8 cellular contexts compared by ENCODE assay signal in the genomic region with DNA sequence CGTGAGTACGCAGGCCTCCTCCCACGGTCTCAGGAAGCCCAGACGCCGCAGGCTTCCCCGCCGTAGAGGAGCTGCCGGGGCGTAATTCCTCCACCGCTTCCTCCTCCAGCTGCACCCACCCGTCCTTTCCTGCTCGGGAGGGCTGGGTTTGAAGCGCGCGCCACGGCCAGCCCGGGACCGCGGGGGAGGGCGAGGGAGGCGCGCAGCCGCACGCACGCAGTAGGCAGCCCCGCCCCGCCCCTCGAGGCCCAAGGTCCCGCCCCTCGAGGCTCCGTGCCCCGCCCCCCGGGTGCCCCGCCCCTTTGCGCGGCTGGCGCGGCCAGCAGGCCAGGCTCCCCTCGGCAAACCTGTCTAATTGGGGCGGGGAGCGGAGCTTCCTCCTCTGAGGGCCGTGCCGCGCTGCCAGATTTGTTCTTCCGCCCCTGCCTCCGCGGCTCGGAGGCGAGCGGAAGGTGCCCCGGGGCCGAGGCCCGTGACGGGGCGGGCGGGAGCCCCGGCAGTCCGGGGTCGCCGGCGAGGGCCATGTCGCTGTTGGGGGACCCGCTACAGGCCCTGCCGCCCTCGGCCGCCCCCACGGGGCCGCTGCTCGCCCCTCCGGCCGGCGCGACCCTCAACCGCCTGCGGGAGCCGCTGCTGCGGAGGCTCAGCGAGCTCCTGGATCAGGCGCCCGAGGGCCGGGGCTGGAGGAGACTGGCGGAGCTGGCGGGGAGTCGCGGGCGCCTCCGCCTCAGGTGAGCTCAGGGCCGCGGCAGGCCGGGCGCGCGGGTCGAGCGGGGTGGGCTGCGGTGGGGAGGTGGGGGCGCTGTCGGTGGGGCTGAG. TPM values are rescaled to one million over a fixed set of nuclear protein-coding genes. Genes with fewer than 3 reads are reported as not detected.
A peak's percentile ranks its signal among the peaks of the same experiment; 100 is the strongest.
DNase-seq lines count a peak whose midpoint lies in the region; ATAC-seq and TF ChIP-seq lines count a peak whose summit lies in the region.

A gene with protein sequence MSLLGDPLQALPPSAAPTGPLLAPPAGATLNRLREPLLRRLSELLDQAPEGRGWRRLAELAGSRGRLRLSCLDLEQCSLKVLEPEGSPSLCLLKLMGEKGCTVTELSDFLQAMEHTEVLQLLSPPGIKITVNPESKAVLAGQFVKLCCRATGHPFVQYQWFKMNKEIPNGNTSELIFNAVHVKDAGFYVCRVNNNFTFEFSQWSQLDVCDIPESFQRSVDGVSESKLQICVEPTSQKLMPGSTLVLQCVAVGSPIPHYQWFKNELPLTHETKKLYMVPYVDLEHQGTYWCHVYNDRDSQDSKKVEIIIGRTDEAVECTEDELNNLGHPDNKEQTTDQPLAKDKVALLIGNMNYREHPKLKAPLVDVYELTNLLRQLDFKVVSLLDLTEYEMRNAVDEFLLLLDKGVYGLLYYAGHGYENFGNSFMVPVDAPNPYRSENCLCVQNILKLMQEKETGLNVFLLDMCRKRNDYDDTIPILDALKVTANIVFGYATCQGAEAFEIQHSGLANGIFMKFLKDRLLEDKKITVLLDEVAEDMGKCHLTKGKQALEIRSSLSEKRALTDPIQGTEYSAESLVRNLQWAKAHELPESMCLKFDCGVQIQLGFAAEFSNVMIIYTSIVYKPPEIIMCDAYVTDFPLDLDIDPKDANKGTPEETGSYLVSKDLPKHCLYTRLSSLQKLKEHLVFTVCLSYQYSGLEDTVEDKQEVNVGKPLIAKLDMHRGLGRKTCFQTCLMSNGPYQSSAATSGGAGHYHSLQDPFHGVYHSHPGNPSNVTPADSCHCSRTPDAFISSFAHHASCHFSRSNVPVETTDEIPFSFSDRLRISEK (plus strand): TSS at position 344 of the 819 bp plus-strand sequence. CDS start 179 bp downstream, at position 523.

- peak; percentile 99 for DNase-seq in AG20443 (ENCODE audit: low spot score)
- peak; percentile 94 for DNase-seq in NCI-H510A (lab: John Stamatoyannopoulos, UW)
- DNase-seq in activated CD4-positive, alpha-beta T cell treated with anti-CD3 and anti-CD28 coated beads for 1 hour, result peak; percentile 92
- DNase-seq in cerebellum (ENCODE audit: low spot score), result peak; percentile 95
- DNase-seq in kidney glomerular epithelial cell (lab: John Stamatoyannopoulos, UW), result peak; percentile 76
- peak; percentile 94 to 95 for DNase-seq in stimulated activated CD4-positive, alpha-beta T cell treated with anti-CD3 and anti-CD28 coated beads, Interleukin-1b, Interleukin-23, amount 100 ng/mL, for 1 hour (ENCODE audit: low read depth in 2 of 2)

- peak; percentile 52 for ATAC-seq in HG03378 (IDR thresholded peaks at IDR 0.05; ENCODE audit: unreplicated experiment)

- peak; percentile 85 for TF ChIP-seq POLR2A in GM19099 (IDR thresholded peaks at IDR 0.05; ENCODE audit: extremely low read depth, insufficient read length, low read depth)

RNA-seq across cellular contexts. Expression of the gene that starts here (rescaled TPM):
- total RNA-seq in cerebellum, result 31.1 TPM

Comparison
In these comparisons a context has a peak if more than half of its experiments do, and no peak if none do; other contexts are left out.
1. Peak in every context shown above with its lines: DNase-seq and ATAC-seq.